In the genomic region with DNA sequence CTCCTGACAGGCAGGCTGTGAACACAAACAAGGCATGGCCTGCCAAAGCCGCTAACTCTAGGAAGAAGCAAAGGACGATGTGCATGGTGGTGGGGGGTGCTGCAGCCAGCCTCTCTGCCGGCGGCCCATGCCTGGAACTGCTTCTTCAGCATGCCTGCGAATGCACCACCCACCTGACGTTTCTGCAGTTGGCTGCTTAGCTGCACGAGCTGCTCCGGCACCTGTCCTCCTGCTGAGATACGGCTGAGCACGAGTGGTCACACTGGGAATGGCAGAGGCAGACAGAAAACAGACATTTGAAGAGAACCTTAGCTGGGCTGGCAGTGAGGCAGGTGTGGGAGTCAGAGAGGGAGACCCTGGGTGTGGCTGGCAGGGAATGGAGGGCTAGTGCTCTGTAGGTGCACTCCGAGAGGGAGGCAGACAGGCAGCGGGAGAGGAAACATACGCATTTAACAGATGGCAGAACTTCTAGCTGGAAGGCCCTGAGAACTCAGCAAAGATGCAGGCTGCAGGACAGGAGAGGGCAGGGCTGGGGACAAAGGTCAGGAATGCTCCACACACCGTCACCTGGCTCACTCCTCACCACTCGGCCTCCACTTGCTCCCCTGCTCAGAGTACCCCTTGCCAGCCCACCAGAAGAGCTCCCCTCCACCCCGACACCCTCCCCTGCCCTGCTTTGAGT, we compare ENCODE assay signal across 17 cellular contexts. TPM values are rescaled to one million over a fixed set of nuclear protein-coding genes. Genes with fewer than 3 reads are reported as not detected.
A peak's percentile ranks its signal among the peaks of the same experiment; 100 is the strongest.
DNase-seq lines count a peak whose midpoint lies in the region; ATAC-seq and TF ChIP-seq lines count a peak whose summit lies in the region.
"Had no signal": no experiment of that assay in that cellular context is flagged by ENCODE, and none has a peak within 500 bp of the region (broad histone marks: within the 10 kb centered on the region; RNA-seq: fewer than 3 reads in every experiment).

No MANE protein-coding gene starts in this region.

- peaks cover 3% of the 10 kb centered on the region for H3K9me3 Mint-ChIP-seq in glutamatergic neuron (ENCODE audit: unreplicated experiment)
- H3K9me3 Mint-ChIP-seq: activated T-helper 1 cell treated with anti-CD3 and anti-CD28 coated beads, Interleukin-12 subunit alpha, Interleukin-12 subunit beta, Interleukin-2, Interleukin-4 antibody, amounts not matched to agents 30 ng/mL and 10 ng/mL and 1 ng/mL, durations not matched to agents 14 hours and 24 hours and 36 hours; GM23338 had no signal

- H4K91ac ChIP-seq in trophoblast cell (ENCODE audit: low read depth, low read length): no peak overlapping the region

- ATAC-seq in right cardiac atrium (no peak), GM18870 (IDR thresholded peaks at IDR 0.05; ENCODE audit: unreplicated experiment) (no peak)
- ATAC-seq: GM23338, Panc1 had no signal

- intact Hi-C loops in right cardiac atrium (cut with DNase I) (no loop called here), cardiac septum (cut with DNase I) (loop anchor here (10.0 kb wide), 1 partner anchor 697 kb away; no protein-coding TSS in a partner anchor)

- no peak overlapping the region for H2AK5ac ChIP-seq in trophoblast cell (ENCODE audit: low read length)

- no peak overlapping the region for H3K23ac ChIP-seq in trophoblast cell (ENCODE audit: low read length)

- H3K4me3 ChIP-seq in right cardiac atrium (ENCODE audit: low read length) (no peak overlapping the region), trophoblast cell (ENCODE audit: low read depth, low read length) (peak overlapping the region; percentile 26)
- H3K4me3 ChIP-seq: GM23338, prostate gland, smooth muscle cell had no signal

- no peak overlapping the region for H3K4me2 ChIP-seq in trophoblast cell (ENCODE audit: low read length)
- H3K4me2 ChIP-seq: GM23338, smooth muscle cell had no signal

- H2BK5ac ChIP-seq in trophoblast cell (ENCODE audit: low read depth, low read length, poor library complexity): no peak overlapping the region

- no peak overlapping the region for H2BK120ac ChIP-seq in trophoblast cell (ENCODE audit: insufficient read depth, low read length, poor library complexity)

- no peak overlapping the region for H4K8ac ChIP-seq in trophoblast cell (ENCODE audit: low read depth, low read length)

- WGBS in right cardiac atrium: 68% methylated on average over 16 of the region's 16 CpGs
- no CpG with 5 or more reads among the region's 16 CpGs for WGBS in trophoblast cell (ENCODE audit: extremely low coverage, insufficient coverage, insufficient read length)

- H3K27ac ChIP-seq in right cardiac atrium (ENCODE audit: low read length): peak overlapping the region; percentile 35
- no peak overlapping the region for H3K27ac ChIP-seq in trophoblast cell (ENCODE audit: low read depth, low read length)
- H3K27ac ChIP-seq: C4-2B, prostate gland had no signal

- peaks cover 3% of the 10 kb centered on the region for H3K79me1 ChIP-seq in trophoblast cell (ENCODE audit: low read length)

- H3K36me3 ChIP-seq in trophoblast cell (ENCODE audit: control insufficient read depth in 1 of 2, insufficient read depth in 2 of 2, low read length in 2 of 2): peaks cover 57 to 60% of the 10 kb centered on the region in 2 experiments
- H3K36me3 ChIP-seq: prostate gland had no signal

- H2BK12ac ChIP-seq in trophoblast cell (ENCODE audit: low read length): no peak overlapping the region

- H3K27ac Mint-ChIP-seq in glutamatergic neuron (ENCODE audit: unreplicated experiment): peak overlapping the region; percentile 83
- H3K27ac Mint-ChIP-seq: activated naive CD8-positive, alpha-beta T cell; activated T-helper 1 cell treated with anti-CD3 and anti-CD28 coated beads, Interleukin-12 subunit alpha, Interleukin-12 subunit beta, Interleukin-2, Interleukin-4 antibody, amounts not matched to agents 30 ng/mL and 10 ng/mL and 1 ng/mL, durations not matched to agents 14 hours and 24 hours and 36 hours; GM23338 had no signal

- DNase-seq in right cardiac atrium (peak in 1 of 3 donors; percentile 55), cardiac septum (ENCODE audit: low spot score) (no peak), glutamatergic neuron (no peak), trophoblast cell (peak in 1 of 2 donors; percentile 19), NCI-H82 (lab: John Stamatoyannopoulos, UW) (no peak), hippocampal formation (lab: John Stamatoyannopoulos, UW) (no peak)
- DNase-seq: NCI-H2029; NCI-H446; stimulated activated CD4-positive, alpha-beta T cell treated with anti-CD3 and anti-CD28 coated beads, Interleukin-4, amount 100 ng/mL, for 1 hour had no signal

- no peak overlapping the region for H3K18ac ChIP-seq in trophoblast cell (ENCODE audit: low read length)

- H4K12ac ChIP-seq in trophoblast cell (ENCODE audit: low read depth, low read length): no peak overlapping the region

- H3K4ac ChIP-seq in trophoblast cell (ENCODE audit: low read depth, low read length): no peak overlapping the region

- H3K36me3 Mint-ChIP-seq in glutamatergic neuron (ENCODE audit: unreplicated experiment): peaks cover 6% of the 10 kb centered on the region
- H3K36me3 Mint-ChIP-seq: activated naive CD8-positive, alpha-beta T cell had no signal

- H3K4me1 Mint-ChIP-seq in glutamatergic neuron (ENCODE audit: low read depth, unreplicated experiment): peaks cover 31% of the 10 kb centered on the region

- no peak overlapping the region for H3K9ac ChIP-seq in trophoblast cell (ENCODE audit: low read length)

- H3K14ac ChIP-seq in trophoblast cell (ENCODE audit: low read length): no peak overlapping the region

- H3K27me3 ChIP-seq in right cardiac atrium (ENCODE audit: control insufficient read depth, insufficient read depth): no peaks in the 10 kb centered on the region
- H3K27me3 ChIP-seq in trophoblast cell (ENCODE audit: insufficient read depth, low read length): no peaks in the 10 kb centered on the region

- no peak overlapping the region for H2AFZ ChIP-seq in trophoblast cell (ENCODE audit: insufficient read depth, low read length, poor library complexity)
- H2AFZ ChIP-seq: GM23338 had no signal

- H3K9me3 ChIP-seq in right cardiac atrium (ENCODE audit: control insufficient read depth, low read length) (no peaks in the 10 kb centered on the region), trophoblast cell (ENCODE audit: insufficient read depth, low read depth, low read length) (no peaks in the 10 kb centered on the region)
- H3K9me3 ChIP-seq: prostate gland had no signal

- H3K27me3 Mint-ChIP-seq in glutamatergic neuron (ENCODE audit: unreplicated experiment): peaks cover 14% of the 10 kb centered on the region
- H3K27me3 Mint-ChIP-seq: activated naive CD8-positive, alpha-beta T cell had no signal

- H3K4me3 Mint-ChIP-seq in glutamatergic neuron (ENCODE audit: unreplicated experiment): peak overlapping the region; percentile 71
- H3K4me3 Mint-ChIP-seq: activated naive CD8-positive, alpha-beta T cell; activated T-helper 1 cell treated with anti-CD3 and anti-CD28 coated beads, Interleukin-12 subunit alpha, Interleukin-12 subunit beta, Interleukin-2, Interleukin-4 antibody, amounts not matched to agents 30 ng/mL and 10 ng/mL and 1 ng/mL, durations not matched to agents 14 hours and 24 hours and 36 hours; GM23338 had no signal

- H3K4me1 ChIP-seq in right cardiac atrium (ENCODE audit: control insufficient read depth, insufficient read depth, low read length) (peaks cover 21% of the 10 kb centered on the region), trophoblast cell (ENCODE audit: control insufficient read depth in 1 of 2, insufficient read depth in 2 of 2, low read length in 2 of 2) (peaks cover 0 to 11% of the 10 kb centered on the region in 2 experiments)

- H3K79me2 ChIP-seq in trophoblast cell (ENCODE audit: control insufficient read depth, insufficient read depth, low read length, poor library complexity): peaks cover 19% of the 10 kb centered on the region

- no peak for TF ChIP-seq CTCF in glutamatergic neuron (IDR thresholded peaks at IDR 0.05; ENCODE audit: partially characterized antibody, unreplicated experiment)

RNA-seq across cellular contexts. Expression of a gene that starts 5.2 kb away (rescaled TPM):
- total RNA-seq in right cardiac atrium (10 to 100 TPM; 22.9 to 55.7 (median 30.7) TPM), cardiac septum (36.1 TPM), glutamatergic neuron (ENCODE audit: unreplicated experiment) (131 TPM)
- 30.7 TPM for polyA plus RNA-seq in right cardiac atrium
- 19.4 and 21.6 TPM in 2 replicates for polyA plus RNA-seq in trophoblast cell (2013)

RNA-seq across cellular contexts. Expression of a gene that starts 25.6 kb away (rescaled TPM):
- 1 to 10 TPM; 3.8 to 5.4 (median 4.0) TPM for total RNA-seq in right cardiac atrium
- 2.9 TPM for polyA plus RNA-seq in right cardiac atrium
- total RNA-seq in cardiac septum: 1.4 TPM
- 1.1 TPM for total RNA-seq in glutamatergic neuron (ENCODE audit: unreplicated experiment)
- polyA plus RNA-seq in trophoblast cell (2013): 0.10 and 0.11 TPM in 2 replicates
- total RNA-seq: GM23338 had no signal
- polyA plus RNA-seq: GM23338 had no signal

RNA-seq across cellular contexts. Expression of a gene that starts 49.3 kb away (rescaled TPM):
- total RNA-seq in right cardiac atrium (10 to 100 TPM; 52.2 to 65.7 (median 57.2) TPM), cardiac septum (64.0 TPM), glutamatergic neuron (ENCODE audit: unreplicated experiment) (71.7 TPM)
- polyA plus RNA-seq in right cardiac atrium: 52.0 TPM
- polyA plus RNA-seq in trophoblast cell (2013): 103 and 107 TPM in 2 replicates
